In genomic region chr1:94284481-94284880, GRCh38 we compare ENCODE assay signal across 16 cellular contexts. TPM values are rescaled to one million over a fixed set of nuclear protein-coding genes. Genes with fewer than 3 reads are reported as not detected.
DNase-seq lines count a peak whose midpoint lies in the region; ATAC-seq and TF ChIP-seq lines count a peak whose summit lies in the region.
"Had no signal": no experiment of that assay in that cellular context is flagged by ENCODE, and none has a peak within 500 bp of the region (broad histone marks: within the 10 kb centered on the region; RNA-seq: fewer than 3 reads in every experiment).

No MANE protein-coding gene starts in this region.

- no peaks in the 10 kb centered on the region for H3K27me3 ChIP-seq in sigmoid colon
- H3K27me3 ChIP-seq: cardiac muscle cell had no signal

- peaks cover 0 to 10% (median 8%) of the 10 kb centered on the region in 4 donors for H3K4me1 ChIP-seq in sigmoid colon

- no peak for TF ChIP-seq EP300 in sigmoid colon (IDR thresholded peaks at IDR 0.05)

- H3K36me3 ChIP-seq in sigmoid colon = no peaks in the 10 kb centered on the region
- H3K36me3 ChIP-seq: cardiac muscle cell had no signal

- in situ Hi-C loops in astrocyte of the cerebellum (cut with HindIII; ENCODE audit: low sequenced_read_pairs) = no loop called here

- no peak for TF ChIP-seq POLR2A in sigmoid colon (IDR thresholded peaks at IDR 0.05)

- H3K4me3 ChIP-seq in astrocyte of the cerebellum (ENCODE audit: low read depth, low read length) (no peak overlapping the region), sigmoid colon (no peak overlapping the region)
- H3K4me3 ChIP-seq: cardiac muscle cell, SK-N-MC had no signal

- H3K9me3 ChIP-seq in sigmoid colon = no peaks in the 10 kb centered on the region

- no peak for TF ChIP-seq CTCF in GM20000 (IDR thresholded peaks at IDR 0.05; ENCODE audit: extremely low read depth, missing control alignments)
- no peak for TF ChIP-seq CTCF in astrocyte of the cerebellum (IDR thresholded peaks at IDR 0.05; ENCODE audit: low read depth, low read length, missing control alignments)
- TF ChIP-seq CTCF in sigmoid colon (IDR thresholded peaks at IDR 0.05) = no peak

- intact Hi-C loops in sigmoid colon (cut with DNase I) = no loop called here

- H3K27ac ChIP-seq in sigmoid colon = no peak overlapping the region
- H3K27ac ChIP-seq: cardiac muscle cell, SK-N-MC had no signal

- WGBS in sigmoid colon, 2 donors = 52 to 72% methylated on average over 2 of the region's 2 CpGs

- peak; percentile 68 for ATAC-seq in HG03103 (IDR thresholded peaks at IDR 0.05; ENCODE audit: low read depth, unreplicated experiment)
- ATAC-seq: activated CD4-positive, CD25-positive, alpha-beta regulatory T cell treated with anti-CD3 and anti-CD28 coated beads, Interleukin-2, amount 50 U/mL, for 24 hours; right cardiac atrium had no signal

- DNase-seq in EH (ENCODE audit: low read depth) = peak; percentile 26
- DNase-seq in GM20000 (ENCODE audit: low spot score) = peak; percentile 7
- DNase-seq in astrocyte of the cerebellum (ENCODE audit: low read depth) = peak; percentile 59
- DNase-seq in dedifferentiated amniotic fluid mesenchymal stem cell (ENCODE audit: extremely low spot score) = no peak
- no peak for DNase-seq in SHP77 (lab: John Stamatoyannopoulos, UW)
- DNase-seq in sigmoid colon = no peak
- no peak for DNase-seq in NCI-H82 (lab: John Stamatoyannopoulos, UW)
- DNase-seq: ACHN, DMS53, NCI-H446 treated with DMSO at 0.1 percent for 48 hours, right cardiac atrium had no signal

RNA-seq across cellular contexts. Expression of gene ARHGAP29, which starts 47.1 kb away (rescaled TPM):
- 10 to 100 TPM; 23.2 to 48.2 (median 32.0) TPM for total RNA-seq in sigmoid colon
- polyA plus RNA-seq in sigmoid colon = 1 to 10 TPM; 1.2 to 3.6 (median 3.1) TPM
- total RNA-seq: activated T-helper 1 cell treated with anti-CD3 and anti-CD28 coated beads, Interleukin-12 subunit alpha, Interleukin-12 subunit beta, Interleukin-2, Interleukin-4 antibody, amounts not matched to agents 30 ng/mL and 10 ng/mL and 1 ng/mL, durations not matched to agents 14 hours and 24 hours and 36 hours had no signal

Comparison
In these comparisons a context has a peak if more than half of its experiments do, and no peak if none do; other contexts are left out.
1. DNase-seq: peak in EH (single experiment), GM20000 (single experiment) and astrocyte of the cerebellum (single experiment); none in dedifferentiated amniotic fluid mesenchymal stem cell (single experiment), SHP77 (0 of 2), sigmoid colon (single experiment) and NCI-H82 (single experiment).